Comparison of ENCODE assay signal across 1 cellular context in genomic region chr10:119405505-119405807, GRCh38.
TF ChIP-seq lines count a peak whose summit lies in the region.

No MANE protein-coding gene starts in this region.

TF ChIP-seq in IMR-90, 13 proteins besides CTCF, POLR2A, EP300 and RAD21 (continued from another document):
- TF ChIP-seq BHLHE40 (IDR thresholded peaks at IDR 0.05; ENCODE audit: low read depth, low read length) (no peak), NFE2L2 (IDR thresholded peaks at IDR 0.05; ENCODE audit: low read depth, low read length) (no peak), CEBPB (IDR thresholded peaks at IDR 0.05; ENCODE audit: low read depth, low read length) (no peak), USF2 (IDR thresholded peaks at IDR 0.05; ENCODE audit: low read depth, low read length) (no peak), MAFK (IDR thresholded peaks at IDR 0.05; ENCODE audit: low read depth, low read length) (no peak), CHD1 (IDR thresholded peaks at IDR 0.05; ENCODE audit: low read depth, low read length) (no peak), MXI1 (IDR thresholded peaks at IDR 0.05; ENCODE audit: borderline replicate concordance, low read depth, low read length) (no peak), FOS (IDR thresholded peaks at IDR 0.05; ENCODE audit: low read depth, low read length) (no peak), RCOR1 (IDR thresholded peaks at IDR 0.05; ENCODE audit: insufficient replicate concordance, low read length) (no peak), ELK1 (IDR thresholded peaks at IDR 0.05; ENCODE audit: borderline replicate concordance, low read depth, low read length) (no peak), RFX5 (IDR thresholded peaks at IDR 0.05; ENCODE audit: low read depth, low read length) (no peak)
